20 cellular contexts compared by ENCODE assay signal in the genomic region with DNA sequence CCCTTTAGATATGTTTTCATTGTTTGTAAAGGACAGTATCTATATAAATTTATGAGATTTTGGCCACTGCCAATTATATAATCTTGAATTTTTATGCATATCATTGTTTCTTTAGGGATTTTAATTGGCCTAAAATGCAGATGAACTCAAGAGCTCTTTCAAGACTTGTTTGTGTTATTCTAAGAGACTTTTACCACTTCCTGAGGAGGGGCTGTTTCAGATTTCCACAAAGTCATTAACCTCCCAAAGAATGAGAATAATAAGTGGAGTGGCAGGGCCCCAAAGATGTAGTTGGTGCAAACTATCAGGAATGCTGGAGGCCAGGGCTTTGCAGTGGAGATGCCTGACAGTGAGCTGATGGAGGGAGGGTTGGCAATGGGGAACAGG. TPM values are rescaled to one million over a fixed set of nuclear protein-coding genes. Genes with fewer than 3 reads are reported as not detected.
DNase-seq lines count a peak whose midpoint lies in the region; ATAC-seq and TF ChIP-seq lines count a peak whose summit lies in the region.
"Had no signal": no experiment of that assay in that cellular context is flagged by ENCODE, and none has a peak within 500 bp of the region (broad histone marks: within the 10 kb centered on the region; RNA-seq: fewer than 3 reads in every experiment).

No MANE protein-coding gene starts in this region.

- H3K27ac Mint-ChIP-seq in activated CD4-positive, alpha-beta T cell treated with anti-CD3 and anti-CD28 coated beads for 36 hours, result peak overlapping the region; percentile 86
- H3K27ac Mint-ChIP-seq in GM23338, result peak overlapping the region; percentile 96
- peak overlapping the region; percentile 80 for H3K27ac Mint-ChIP-seq in activated T-helper 1 cell treated with anti-CD3 and anti-CD28 coated beads, Interleukin-12 subunit alpha, Interleukin-12 subunit beta, Interleukin-2, Interleukin-4 antibody, amounts not matched to agents 30 ng/mL and 10 ng/mL and 1 ng/mL, durations not matched to agents 14 hours and 24 hours and 36 hours
- peak overlapping the region; percentile 69 to 98 (median 88) for H3K27ac Mint-ChIP-seq in naive thymus-derived CD4-positive, alpha-beta T cell

- CTCF ChIA-PET in activated CD4-positive, alpha-beta T cell treated with anti-CD3 and anti-CD28 coated beads for 36 hours (lab: Charles Lee), result interaction anchor here (0.6 to 3.4 kb wide), 6 partner anchors 14 to 476 kb away, joined by 3 to 16 read pairs (median 4); a partner anchor contains a TSS
- CTCF ChIA-PET in naive thymus-derived CD4-positive, alpha-beta T cell (lab: Charles Lee), result interaction anchor here (1.0 to 1.6 kb wide), 4 partner anchors 9 to 115 kb away, joined by 3 to 7 read pairs (median 6); a partner anchor contains a TSS

- POLR2A ChIA-PET in activated CD4-positive, alpha-beta T cell treated with anti-CD3 and anti-CD28 coated beads for 36 hours (lab: Charles Lee), result no interaction called here
- POLR2A ChIA-PET in naive thymus-derived CD4-positive, alpha-beta T cell (lab: Charles Lee), result interaction anchor here (0.7 to 3.7 kb wide), 4 partner anchors 9 to 449 kb away, joined by 3 to 29 read pairs (median 5); a partner anchor contains a TSS

- TF ChIP-seq CTCF in GM23338 (conservative IDR thresholded peaks at IDR 0.05; ENCODE audit: low read depth in 2 of 2) (no peak), MM.1S (IDR thresholded peaks at IDR 0.05; ENCODE audit: low read length) (no peak), osteoblast (IDR thresholded peaks at IDR 0.05; ENCODE audit: extremely low read depth, low read depth, low read length) (no peak)

- H3K4me3 Mint-ChIP-seq in activated CD4-positive, alpha-beta T cell treated with anti-CD3 and anti-CD28 coated beads for 36 hours, result no peak overlapping the region
- peak overlapping the region; percentile 51; the same call in 1 of the 3 replicates for H3K4me3 Mint-ChIP-seq in GM23338
- H3K4me3 Mint-ChIP-seq in activated T-helper 1 cell treated with anti-CD3 and anti-CD28 coated beads, Interleukin-12 subunit alpha, Interleukin-12 subunit beta, Interleukin-2, Interleukin-4 antibody, amounts not matched to agents 30 ng/mL and 10 ng/mL and 1 ng/mL, durations not matched to agents 14 hours and 24 hours and 36 hours, result peak overlapping the region; percentile 57
- H3K4me3 Mint-ChIP-seq in naive thymus-derived CD4-positive, alpha-beta T cell, result peak overlapping the region; percentile 67 to 91 (median 80)
- H3K4me3 Mint-ChIP-seq: neural crest cell had no signal

- H3K4me1 Mint-ChIP-seq in activated CD4-positive, alpha-beta T cell treated with anti-CD3 and anti-CD28 coated beads for 36 hours, result peaks cover 69% of the 10 kb centered on the region
- peaks cover 59% of the 10 kb centered on the region for H3K4me1 Mint-ChIP-seq in GM23338
- peaks cover 56% of the 10 kb centered on the region for H3K4me1 Mint-ChIP-seq in activated T-helper 1 cell treated with anti-CD3 and anti-CD28 coated beads, Interleukin-12 subunit alpha, Interleukin-12 subunit beta, Interleukin-2, Interleukin-4 antibody, amounts not matched to agents 30 ng/mL and 10 ng/mL and 1 ng/mL, durations not matched to agents 14 hours and 24 hours and 36 hours (ENCODE audit: low read depth)
- peaks cover 29 to 70% (median 61%) of the 10 kb centered on the region in 7 donors for H3K4me1 Mint-ChIP-seq in naive thymus-derived CD4-positive, alpha-beta T cell

- peaks cover 63% of the 10 kb centered on the region for H3K4me1 ChIP-seq in GM23338 (ENCODE audit: insufficient read depth)
- H3K4me1 ChIP-seq in naive thymus-derived CD4-positive, alpha-beta T cell (ENCODE audit: control insufficient read depth in 2 of 2, insufficient read depth in 2 of 2, low read length in 2 of 2), result peaks cover 16 to 34% of the 10 kb centered on the region in 2 donors
- H3K4me1 ChIP-seq in MM.1S (ENCODE audit: low read length), result peaks cover 11% of the 10 kb centered on the region; the same call in 1 of the 2 replicates
- peaks cover 7% of the 10 kb centered on the region for H3K4me1 ChIP-seq in osteoblast (ENCODE audit: insufficient read depth, low read length)
- H3K4me1 ChIP-seq: left lung had no signal

- H3K4me3 ChIP-seq in GM23338 (peak overlapping the region; percentile 7; the same call in 1 of the 2 replicates), MM.1S (ENCODE audit: low read length) (no peak overlapping the region), osteoblast (ENCODE audit: insufficient read depth, low read length) (no peak overlapping the region)
- peak overlapping the region; percentile 18 for H3K4me3 ChIP-seq in naive thymus-derived CD4-positive, alpha-beta T cell (ENCODE audit: low read length)
- H3K4me3 ChIP-seq: left lung, smooth muscle cell had no signal

- H3K9me2 ChIP-seq in GM23338 (ENCODE audit: insufficient read depth) (0 out of 2 replicates have a peak, but pooled peaks cover under 1% of the 10 kb centered on the region), MM.1S (replicated peaks; ENCODE audit: insufficient read depth, low read length) (no peaks in the 10 kb centered on the region)

- H3F3A ChIP-seq in GM23338 (replicated peaks; ENCODE audit: low read depth) (no peaks in the 10 kb centered on the region; the same call in 1 of the 2 replicates), MM.1S (ENCODE audit: insufficient read depth, low read length) (0 out of 2 replicates have a peak, but pooled peaks cover 9% of the 10 kb centered on the region)

- H2AFZ ChIP-seq in GM23338 (no peak overlapping the region), MM.1S (ENCODE audit: low read length) (no peak overlapping the region), osteoblast (ENCODE audit: low read length) (no peak overlapping the region)

- intact Hi-C loops in activated CD4-positive, alpha-beta T cell treated with anti-CD3 and anti-CD28 coated beads for 36 hours (cut with DNase I, micrococcal nuclease), result loop anchor here in 1 of 2 experiments (10.0 kb wide), 1 partner anchor 587 kb away; no protein-coding TSS in a partner anchor
- intact Hi-C loops in activated T-helper 1 cell treated with anti-CD3 and anti-CD28 coated beads, Interleukin-12 subunit alpha, Interleukin-12 subunit beta, Interleukin-2, Interleukin-4 antibody, amounts not matched to agents 30 ng/mL and 10 ng/mL and 1 ng/mL, durations not matched to agents 14 hours and 24 hours and 36 hours (cut with micrococcal nuclease), result no loop called here
- intact Hi-C loops in naive thymus-derived CD4-positive, alpha-beta T cell (cut with micrococcal nuclease), result loop anchor here (1.0 to 10.0 kb wide), 2 partner anchors 8 to 557 kb away; no protein-coding TSS in a partner anchor

- ATAC-seq in activated CD4-positive, alpha-beta T cell treated with anti-CD3 and anti-CD28 coated beads for 36 hours, result no peak
- peak; percentile 28; the same call in 1 of the 3 replicates for ATAC-seq in GM23338
- ATAC-seq in naive thymus-derived CD4-positive, alpha-beta T cell, result no peak
- ATAC-seq: left lung had no signal

- H3K79me2 ChIP-seq in GM23338 (replicated peaks; ENCODE audit: insufficient read depth) (no peaks in the 10 kb centered on the region), MM.1S (ENCODE audit: low read length) (no peaks in the 10 kb centered on the region), osteoblast (ENCODE audit: insufficient read depth, low read length) (no peaks in the 10 kb centered on the region)

- H3K9me3 Mint-ChIP-seq in activated CD4-positive, alpha-beta T cell treated with anti-CD3 and anti-CD28 coated beads for 36 hours (ENCODE audit: low read depth), result no peaks in the 10 kb centered on the region
- H3K9me3 Mint-ChIP-seq in GM23338, result no peaks in the 10 kb centered on the region
- H3K9me3 Mint-ChIP-seq in activated T-helper 1 cell treated with anti-CD3 and anti-CD28 coated beads, Interleukin-12 subunit alpha, Interleukin-12 subunit beta, Interleukin-2, Interleukin-4 antibody, amounts not matched to agents 30 ng/mL and 10 ng/mL and 1 ng/mL, durations not matched to agents 14 hours and 24 hours and 36 hours, result peaks cover 16% of the 10 kb centered on the region
- H3K9me3 Mint-ChIP-seq in naive thymus-derived CD4-positive, alpha-beta T cell, result peaks cover 0 to 3% (median 0%) of the 10 kb centered on the region in 11 donors
- H3K9me3 Mint-ChIP-seq: neural crest cell had no signal

- H3K36me3 Mint-ChIP-seq in activated CD4-positive, alpha-beta T cell treated with anti-CD3 and anti-CD28 coated beads for 36 hours (ENCODE audit: low read depth), result peaks cover 5% of the 10 kb centered on the region
- H3K36me3 Mint-ChIP-seq in GM23338 (ENCODE audit: low read depth), result no peaks in the 10 kb centered on the region
- peaks cover 9% of the 10 kb centered on the region for H3K36me3 Mint-ChIP-seq in activated T-helper 1 cell treated with anti-CD3 and anti-CD28 coated beads, Interleukin-12 subunit alpha, Interleukin-12 subunit beta, Interleukin-2, Interleukin-4 antibody, amounts not matched to agents 30 ng/mL and 10 ng/mL and 1 ng/mL, durations not matched to agents 14 hours and 24 hours and 36 hours (ENCODE audit: low read depth)
- H3K36me3 Mint-ChIP-seq in naive thymus-derived CD4-positive, alpha-beta T cell, result peaks cover 0 to 41% (median 3%) of the 10 kb centered on the region in 5 donors

- H3K9ac ChIP-seq in MM.1S (ENCODE audit: low read length), result no peak overlapping the region

- H3K36me3 ChIP-seq in GM23338 (ENCODE audit: insufficient read depth), result no peaks in the 10 kb centered on the region
- H3K36me3 ChIP-seq in naive thymus-derived CD4-positive, alpha-beta T cell (ENCODE audit: control insufficient read depth in 2 of 3, insufficient read depth in 3 of 3, low read length in 3 of 3), result no peaks in the 10 kb centered on the region
- no peaks in the 10 kb centered on the region for H3K36me3 ChIP-seq in MM.1S (replicated peaks; ENCODE audit: insufficient read depth, low read length)
- H3K36me3 ChIP-seq in osteoblast (ENCODE audit: insufficient read depth, low read length), result no peaks in the 10 kb centered on the region
- H3K36me3 ChIP-seq: left lung had no signal

- peak overlapping the region; percentile 76 for H3K27ac ChIP-seq in GM23338 (ENCODE audit: low read depth)
- H3K27ac ChIP-seq in naive thymus-derived CD4-positive, alpha-beta T cell (ENCODE audit: low read depth, low read length), result no peak overlapping the region
- no peak overlapping the region for H3K27ac ChIP-seq in MM.1S (ENCODE audit: low read length)
- no peak overlapping the region for H3K27ac ChIP-seq in osteoblast (ENCODE audit: low read depth, low read length)
- H3K27ac ChIP-seq: left lung had no signal

- no peaks in the 10 kb centered on the region for H3K27me3 ChIP-seq in GM23338 (ENCODE audit: insufficient read depth)
- H3K27me3 ChIP-seq in naive thymus-derived CD4-positive, alpha-beta T cell (ENCODE audit: control insufficient read depth in 2 of 2, insufficient read depth in 2 of 2, low read length in 2 of 2), result no peaks in the 10 kb centered on the region
- H3K27me3 ChIP-seq in MM.1S (replicated peaks; ENCODE audit: insufficient read depth, low read length), result no peaks in the 10 kb centered on the region
- no peaks in the 10 kb centered on the region for H3K27me3 ChIP-seq in osteoblast (ENCODE audit: insufficient read depth, low read length)
- H3K27me3 ChIP-seq: left lung had no signal

- H3K4me2 ChIP-seq in GM23338 (peak overlapping the region; percentile 62), MM.1S (ENCODE audit: low read depth, low read length) (no peak overlapping the region), osteoblast (ENCODE audit: insufficient read depth, low read length) (no peak overlapping the region)
- H3K4me2 ChIP-seq: smooth muscle cell had no signal

- no peaks in the 10 kb centered on the region for H4K20me1 ChIP-seq in GM23338 (replicated peaks; ENCODE audit: insufficient read depth)
- no peaks in the 10 kb centered on the region for H4K20me1 ChIP-seq in MM.1S (ENCODE audit: insufficient read depth, low read length)
- no peaks in the 10 kb centered on the region for H4K20me1 ChIP-seq in osteoblast (ENCODE audit: insufficient read depth, low read length)

- H3K9me3 ChIP-seq in naive thymus-derived CD4-positive, alpha-beta T cell (ENCODE audit: control insufficient read depth in 2 of 3, low read length in 3 of 3), result no peaks in the 10 kb centered on the region
- no peaks in the 10 kb centered on the region for H3K9me3 ChIP-seq in MM.1S (replicated peaks; ENCODE audit: insufficient read depth, low read length)
- H3K9me3 ChIP-seq in osteoblast (ENCODE audit: low read depth, low read length), result no peaks in the 10 kb centered on the region
- H3K9me3 ChIP-seq: left lung had no signal

- no peaks in the 10 kb centered on the region for H3K27me3 Mint-ChIP-seq in activated CD4-positive, alpha-beta T cell treated with anti-CD3 and anti-CD28 coated beads for 36 hours
- H3K27me3 Mint-ChIP-seq in GM23338 (ENCODE audit: insufficient read depth, low read depth, poor library complexity), result peaks cover 8% of the 10 kb centered on the region
- H3K27me3 Mint-ChIP-seq in activated T-helper 1 cell treated with anti-CD3 and anti-CD28 coated beads, Interleukin-12 subunit alpha, Interleukin-12 subunit beta, Interleukin-2, Interleukin-4 antibody, amounts not matched to agents 30 ng/mL and 10 ng/mL and 1 ng/mL, durations not matched to agents 14 hours and 24 hours and 36 hours (ENCODE audit: insufficient read depth), result no peaks in the 10 kb centered on the region
- H3K27me3 Mint-ChIP-seq in naive thymus-derived CD4-positive, alpha-beta T cell, result no peaks in the 10 kb centered on the region

- no peak for DNase-seq in activated CD4-positive, alpha-beta T cell treated with anti-CD3 and anti-CD28 coated beads for 36 hours
- no peak for DNase-seq in activated CD4-positive, alpha-beta T cell treated with anti-CD3 and anti-CD28 coated beads, Interleukin-2, amount 50 U/mL, for 48 hours
- DNase-seq in GM23338 (ENCODE audit: low spot score) (peak; percentile 25), MM.1S (no peak), HK-2 (ENCODE audit: unreplicated experiment) (no peak), osteoblast (ENCODE audit: insufficient read length, low spot score, missing footprints) (no peak)
- DNase-seq in activated T-helper 1 cell treated with anti-CD3 and anti-CD28 coated beads, Interleukin-12 subunit alpha, Interleukin-12 subunit beta, Interleukin-2, Interleukin-4 antibody, amounts not matched to agents 30 ng/mL and 10 ng/mL and 1 ng/mL, durations not matched to agents 14 hours and 24 hours and 36 hours (ENCODE audit: low spot score), result no peak
- DNase-seq in naive thymus-derived CD4-positive, alpha-beta T cell, result peak in 2 of 9 donors; percentile 27 to 29
- DNase-seq: C1 segment of cervical spinal cord; glutamatergic neuron; H7; IMR-90; left lung; midbrain; NCI-H187 treated with DMSO at 0.1 percent for 48 hours; NCI-H345; NK-92 treated with Interleukin-12 subunit alpha and Interleukin-12 subunit beta, amount 100 ng/mL, for 24 hours; stimulated activated CD4-positive, alpha-beta T cell treated with anti-CD3 and anti-CD28 coated beads, Interleukin-4, amount 100 ng/mL, for 1 hour had no signal

RNA-seq across cellular contexts. Expression of a gene that starts 15.5 kb away (rescaled TPM):
- 10 to 100 TPM; 17.1 to 23.0 TPM for total RNA-seq in activated CD4-positive, alpha-beta T cell treated with anti-CD3 and anti-CD28 coated beads for 36 hours
- total RNA-seq in GM23338 (2014; rRNA removed; shearing (Covaris generic)), result 20.0 and 21.5 TPM in 2 replicates
- 8.9 and 9.2 TPM in 2 replicates for polyA plus RNA-seq in GM23338 (2016; fragmentation: Nextera tagmentation; extraction: Ambion mirVana)
- total RNA-seq in activated T-helper 1 cell treated with anti-CD3 and anti-CD28 coated beads, Interleukin-12 subunit alpha, Interleukin-12 subunit beta, Interleukin-2, Interleukin-4 antibody, amounts not matched to agents 30 ng/mL and 10 ng/mL and 1 ng/mL, durations not matched to agents 14 hours and 24 hours and 36 hours, result 44.0 and 46.5 TPM in 2 replicates
- 10 to 100 TPM; 13.3 to 42.0 (median 20.6) TPM for total RNA-seq in naive thymus-derived CD4-positive, alpha-beta T cell
- polyA plus RNA-seq in naive thymus-derived CD4-positive, alpha-beta T cell, result 1 to 10 TPM; 6.0 to 7.1 TPM
- total RNA-seq in osteoblast, result 52.5 and 53.9 TPM in 2 replicates

Comparison
In these comparisons a context has a peak if more than half of its experiments do, and no peak if none do; other contexts are left out.
1. H3K4me3 ChIP-seq: peak in GM23338 (single experiment) and naive thymus-derived CD4-positive, alpha-beta T cell (single experiment); none in MM.1S (single experiment) and osteoblast (single experiment).
2. Peak in every context shown above with its lines, with median percentiles within 50 percentile points of each other: H3K27ac Mint-ChIP-seq.